ENCODE assay signal across 14 cellular contexts in genomic region chr1:167671727-167672511, GRCh38. TPM values are rescaled to one million over a fixed set of nuclear protein-coding genes. Genes with fewer than 3 reads are reported as not detected.
A peak's percentile ranks its signal among the peaks of the same experiment; 100 is the strongest.
DNase-seq lines count a peak whose midpoint lies in the region; ATAC-seq and TF ChIP-seq lines count a peak whose summit lies in the region.
"Had no signal": no experiment of that assay in that cellular context is flagged by ENCODE, and none has a peak within 500 bp of the region (broad histone marks: within the 10 kb centered on the region; RNA-seq: fewer than 3 reads in every experiment).

No MANE protein-coding gene starts in this region.

- H3K9me3 Mint-ChIP-seq in activated T-cell treated with anti-CD3 and anti-CD28 coated beads, Interleukin-2, amount 50 U/mL, for 24 hours: no peaks in the 10 kb centered on the region

- TF ChIP-seq CTCF in epithelial cell of esophagus (IDR thresholded peaks at IDR 0.05; ENCODE audit: insufficient read depth, low read depth, low read length, missing control alignments): no peak
- TF ChIP-seq CTCF in neutrophil (IDR thresholded peaks at IDR 0.05): no peak

- H3K9me3 ChIP-seq in T-helper 17 cell (ENCODE audit: control insufficient read depth, low read length, poor library complexity, severe bottlenecking) (no peaks in the 10 kb centered on the region), neutrophil (no peaks in the 10 kb centered on the region)
- H3K9me3 ChIP-seq: uterus had no signal

- H3K4me3 ChIP-seq in epithelial cell of esophagus (ENCODE audit: low read length) (no peak overlapping the region), neutrophil (ENCODE audit: low read depth in 1 of 2, low read length in 1 of 2) (peak overlapping the region in 1 of 2 experiments; percentile 7)
- H3K4me3 ChIP-seq: uterus had no signal

- peaks cover 61% of the 10 kb centered on the region for H3K36me3 Mint-ChIP-seq in activated T-cell treated with anti-CD3 and anti-CD28 coated beads, Interleukin-2, amount 50 U/mL, for 24 hours (ENCODE audit: low read depth)
- H3K36me3 Mint-ChIP-seq in T-helper 17 cell (ENCODE audit: low read depth): peaks cover 18% of the 10 kb centered on the region

- ATAC-seq in T-helper 17 cell: no peak

- peak overlapping the region; percentile 50 for H3K27ac Mint-ChIP-seq in activated T-cell treated with anti-CD3 and anti-CD28 coated beads, Interleukin-2, amount 50 U/mL, for 24 hours
- H3K27ac Mint-ChIP-seq in T-helper 17 cell: peak overlapping the region; percentile 93

- DNase-seq in activated T-cell treated with anti-CD3 and anti-CD28 coated beads, Interleukin-2, amount 50 U/mL, for 24 hours: no peak
- DNase-seq in activated T-cell treated with anti-CD3 and anti-CD28 coated beads, Interleukin-2, amount 50 U/mL, for 48 hours: no peak
- DNase-seq in T-helper 17 cell: no peak
- DNase-seq in epithelial cell of esophagus (ENCODE audit: low read depth): peak; percentile 73
- no peak for DNase-seq in DMS53 (lab: John Stamatoyannopoulos, UW)
- DNase-seq in Ammon's horn (ENCODE audit: low spot score): no peak
- DNase-seq in NK-92 (lab: John Stamatoyannopoulos, UW; ENCODE audit: unreplicated experiment): no peak
- DNase-seq: ACHN, DMS79 treated with DMSO at 0.1 percent for 48 hours, erythroblast, hippocampal formation, uterus had no signal

- no peak overlapping the region for H3K4me3 Mint-ChIP-seq in activated T-cell treated with anti-CD3 and anti-CD28 coated beads, Interleukin-2, amount 50 U/mL, for 24 hours
- H3K4me3 Mint-ChIP-seq in T-helper 17 cell: peak overlapping the region; percentile 39

- peaks cover 64% of the 10 kb centered on the region for H3K36me3 ChIP-seq in neutrophil
- H3K36me3 ChIP-seq: uterus had no signal

- H3K27ac ChIP-seq in neutrophil: peak overlapping the region; percentile 62
- H3K27ac ChIP-seq: KMS-11, uterus had no signal

- no peaks in the 10 kb centered on the region for H3K27me3 ChIP-seq in neutrophil
- H3K27me3 ChIP-seq: uterus had no signal

- peaks cover 61 to 65% of the 10 kb centered on the region in 2 experiments for H3K4me1 ChIP-seq in neutrophil (ENCODE audit: control insufficient read depth in 1 of 2, insufficient read depth in 1 of 2, low read depth in 1 of 2, low read length in 1 of 2)
- H3K4me1 ChIP-seq: uterus had no signal

- peaks cover 72% of the 10 kb centered on the region for H3K4me1 Mint-ChIP-seq in activated T-cell treated with anti-CD3 and anti-CD28 coated beads, Interleukin-2, amount 50 U/mL, for 24 hours (ENCODE audit: low read depth)
- H3K4me1 Mint-ChIP-seq in T-helper 17 cell: peaks cover 72% of the 10 kb centered on the region

- no peaks in the 10 kb centered on the region for H3K27me3 Mint-ChIP-seq in activated T-cell treated with anti-CD3 and anti-CD28 coated beads, Interleukin-2, amount 50 U/mL, for 24 hours
- no peaks in the 10 kb centered on the region for H3K27me3 Mint-ChIP-seq in T-helper 17 cell

RNA-seq across cellular contexts. Expression of gene RCSD1, which starts 41.9 kb away (rescaled TPM):
- total RNA-seq in T-helper 17 cell: 100 to 1,000 TPM in 1 of 2 donors, 10 to 100 TPM in 1; 88.0 to 101 TPM

RNA-seq across cellular contexts. Expression of gene MPZL1, which starts 49.9 kb away (rescaled TPM):
- total RNA-seq in T-helper 17 cell: 1 to 10 TPM; 3.0 to 4.2 TPM
